8 cellular contexts compared by ENCODE assay signal in the genomic region with DNA sequence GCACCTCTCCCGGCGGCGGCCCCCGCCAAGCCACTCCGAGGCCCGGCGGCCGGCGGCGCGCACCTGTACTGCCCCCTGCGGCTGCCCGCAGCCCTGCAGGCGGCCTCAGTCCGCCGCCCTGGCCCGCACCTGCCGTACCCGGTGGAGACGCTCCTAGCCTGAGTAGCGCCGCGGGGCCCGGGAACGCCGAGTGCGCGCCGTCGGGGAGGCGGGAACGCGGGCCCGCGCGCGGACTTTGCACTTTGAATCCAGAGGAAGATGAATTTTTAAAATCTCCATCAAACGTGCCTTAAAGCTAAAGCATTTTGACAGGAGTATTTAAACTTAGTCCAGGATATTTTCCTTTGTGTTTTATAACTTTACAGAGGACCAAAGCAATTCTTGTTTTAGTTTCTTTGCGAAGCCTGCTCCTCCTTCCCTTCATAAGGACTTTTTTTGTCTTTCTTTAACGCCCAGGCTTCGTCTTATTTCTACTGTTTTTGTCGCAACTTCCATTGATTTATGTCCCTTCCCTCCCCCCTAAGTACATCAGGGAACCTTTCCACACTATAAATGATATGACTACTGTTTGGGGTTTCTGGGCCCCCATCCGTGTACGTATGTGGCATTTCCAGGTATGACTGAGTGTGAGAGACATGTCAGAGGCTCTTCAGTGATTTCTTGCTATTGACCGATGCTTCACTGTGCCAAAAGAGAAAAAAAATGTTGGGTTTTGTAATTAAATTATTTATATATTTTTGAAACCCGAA. TPM values are rescaled to one million over a fixed set of nuclear protein-coding genes. Genes with fewer than 3 reads are reported as not detected.
DNase-seq lines count a peak whose midpoint lies in the region; ATAC-seq, FAIRE-seq and TF ChIP-seq lines count a peak whose summit lies in the region.

No MANE protein-coding gene starts in this region.

- DNase-seq in NCI-H69 (lab: John Stamatoyannopoulos, UW) (peak; percentile 48), endothelial cell (ENCODE audit: low spot score) (peak; percentile 71), pancreas (peak; percentile 50 to 89 (median 84)), SIG-M5 treated with dmso at 0.1 percent for 504 hours (lab: John Stamatoyannopoulos, UW; ENCODE audit: unreplicated experiment) (no peak), activated gamma-delta T cell (lab: John Stamatoyannopoulos, UW) (no peak), BE2C (no peak)

- no peaks in the 10 kb centered on the region for H3K9me3 Mint-ChIP-seq in endothelial cell (ENCODE audit: unreplicated experiment)

- no peaks in the 10 kb centered on the region for H3K4me1 ChIP-seq in pancreas
- H3K4me1 ChIP-seq in BE2C = no peaks in the 10 kb centered on the region

- TF ChIP-seq CTCF in GM12874 (IDR thresholded peaks at IDR 0.05; ENCODE audit: insufficient read depth, low read depth, low read length) (peak; percentile 34; the same call in 1 of the 2 replicates), endothelial cell (IDR thresholded peaks at IDR 0.05; ENCODE audit: unreplicated experiment) (peak; percentile 74), pancreas (IDR thresholded peaks at IDR 0.05) (peak; percentile 50 to 62 (median 55)), BE2C (IDR thresholded peaks at IDR 0.05; ENCODE audit: low read depth, low read length) (no peak)

- H3K36me3 Mint-ChIP-seq in endothelial cell (ENCODE audit: low read depth, unreplicated experiment) = no peaks in the 10 kb centered on the region

- FAIRE-seq in pancreas (lab: Jason Lieb, UNC) = no peak

- ATAC-seq in pancreas (peak; percentile 44 to 61 (median 57)), HG03521 (IDR thresholded peaks at IDR 0.05; ENCODE audit: unreplicated experiment) (no peak)

- H3K36me3 ChIP-seq in pancreas (no peaks in the 10 kb centered on the region), BE2C (no peaks in the 10 kb centered on the region)

- H3K4me3 ChIP-seq in pancreas = peak overlapping the region in 2 of 4 donors; percentile 48 to 61
- H3K4me3 ChIP-seq in BE2C (ENCODE audit: low read depth, low read length) = no peak overlapping the region

- intact Hi-C loops in pancreas (cut with DNase I) = no loop called here

- H3K9me3 ChIP-seq in pancreas (no peaks in the 10 kb centered on the region), BE2C (no peaks in the 10 kb centered on the region)

- H3K27ac Mint-ChIP-seq in endothelial cell (ENCODE audit: unreplicated experiment) = no peak overlapping the region

- 8 to 10% methylated on average over 46 of the region's 46 CpGs for WGBS in pancreas, 2 donors

- H3K27ac ChIP-seq in pancreas = peak overlapping the region in 1 of 4 donors; percentile 44

- H3K4me1 Mint-ChIP-seq in endothelial cell (ENCODE audit: unreplicated experiment) = peaks cover 25% of the 10 kb centered on the region

- H3K27me3 ChIP-seq in pancreas = peaks cover 0 to 13% (median 4%) of the 10 kb centered on the region in 4 donors
- peaks cover 62% of the 10 kb centered on the region for H3K27me3 ChIP-seq in BE2C

- peak overlapping the region; percentile 85 for H3K4me3 Mint-ChIP-seq in endothelial cell (ENCODE audit: unreplicated experiment)

- peaks cover 17% of the 10 kb centered on the region for H3K27me3 Mint-ChIP-seq in endothelial cell (ENCODE audit: unreplicated experiment)

RNA-seq across cellular contexts. Expression of gene FOXQ1, which starts 2.0 kb away (rescaled TPM):
- total RNA-seq in endothelial cell (ENCODE audit: unreplicated experiment) (0.67 TPM), pancreas (10 to 100 TPM in 1 of 6 donors, 1 to 10 TPM in 5; 1.4 to 14.8 (median 3.9) TPM)
- polyA plus RNA-seq in pancreas = 1 to 10 TPM; 1.5 to 2.6 TPM
- polyA plus RNA-seq in BE2C (2012; ENCODE audit: insufficient read depth, insufficient read length, low read depth) = not detected

Comparison
In these comparisons a context has a peak if more than half of its experiments do, and no peak if none do; other contexts are left out.
1. DNase-seq: peak in NCI-H69 (single experiment), endothelial cell (single experiment) and pancreas (6 of 6); none in SIG-M5 treated with dmso at 0.1 percent for 504 hours (single experiment), activated gamma-delta T cell (single experiment) and BE2C (single experiment).